2 cellular contexts compared by ENCODE assay signal in the genomic region with DNA sequence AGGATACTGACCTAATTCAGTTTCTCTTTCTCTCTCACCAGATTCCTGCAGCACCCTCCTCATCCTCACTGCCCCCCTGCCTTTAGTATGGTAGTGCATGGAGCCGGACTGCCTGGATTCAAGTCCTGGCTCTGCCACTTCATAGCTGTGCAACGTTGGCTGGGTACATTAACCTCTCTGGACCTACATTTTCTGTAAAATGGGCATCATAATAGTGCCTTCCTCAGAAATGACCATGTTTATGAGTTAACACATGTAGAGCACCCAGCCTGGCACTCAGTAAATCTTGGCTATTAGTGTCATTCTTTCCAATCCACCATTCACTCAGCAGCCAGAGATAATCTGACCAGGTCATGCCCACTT.
TF ChIP-seq lines count a peak whose summit lies in the region.

No MANE protein-coding gene starts in this region.

TF ChIP-seq in HepG2, 621 proteins besides CTCF, POLR2A, EP300 and RAD21:
- TF ChIP-seq ZNF768 (CRISPR knock-in tag; IDR thresholded peaks at IDR 0.05) (peak; percentile 68; the same call in 1 of the 2 replicates), MTF2 (CRISPR knock-in tag; IDR thresholded peaks at IDR 0.05; ENCODE audit: borderline replicate concordance) (no peak), ZNF451 (CRISPR knock-in tag; IDR thresholded peaks at IDR 0.05) (no peak), PHF20 (CRISPR knock-in tag; IDR thresholded peaks at IDR 0.05) (no peak), ZMYM4 (CRISPR knock-in tag; IDR thresholded peaks at IDR 0.05) (no peak), ZNF652 (CRISPR knock-in tag; IDR thresholded peaks at IDR 0.05; ENCODE audit: borderline replicate concordance, low read depth) (no peak), ZNF629 (CRISPR knock-in tag; conservative IDR thresholded peaks at IDR 0.05) (0 out of 2 replicates have a peak, but pooled peaks have one; percentile 28), ZNF607 (CRISPR knock-in tag; IDR thresholded peaks at IDR 0.05; ENCODE audit: borderline replicate concordance) (no peak), SALL2 (CRISPR knock-in tag; IDR thresholded peaks at IDR 0.05) (no peak)
- TF ChIP-seq, protein P1, sequence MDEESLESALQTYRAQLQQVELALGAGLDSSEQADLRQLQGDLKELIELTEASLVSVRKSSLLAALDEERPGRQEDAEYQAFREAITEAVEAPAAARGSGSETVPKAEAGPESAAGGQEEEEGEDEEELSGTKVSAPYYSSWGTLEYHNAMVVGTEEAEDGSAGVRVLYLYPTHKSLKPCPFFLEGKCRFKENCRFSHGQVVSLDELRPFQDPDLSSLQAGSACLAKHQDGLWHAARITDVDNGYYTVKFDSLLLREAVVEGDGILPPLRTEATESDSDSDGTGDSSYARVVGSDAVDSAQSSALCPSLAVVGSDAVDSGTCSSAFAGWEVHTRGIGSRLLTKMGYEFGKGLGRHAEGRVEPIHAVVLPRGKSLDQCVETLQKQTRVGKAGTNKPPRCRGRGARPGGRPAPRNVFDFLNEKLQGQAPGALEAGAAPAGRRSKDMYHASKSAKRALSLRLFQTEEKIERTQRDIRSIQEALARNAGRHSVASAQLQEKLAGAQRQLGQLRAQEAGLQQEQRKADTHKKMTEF (CRISPR knock-in tag; IDR thresholded peaks at IDR 0.05): no peak
- TF ChIP-seq, protein P2, sequence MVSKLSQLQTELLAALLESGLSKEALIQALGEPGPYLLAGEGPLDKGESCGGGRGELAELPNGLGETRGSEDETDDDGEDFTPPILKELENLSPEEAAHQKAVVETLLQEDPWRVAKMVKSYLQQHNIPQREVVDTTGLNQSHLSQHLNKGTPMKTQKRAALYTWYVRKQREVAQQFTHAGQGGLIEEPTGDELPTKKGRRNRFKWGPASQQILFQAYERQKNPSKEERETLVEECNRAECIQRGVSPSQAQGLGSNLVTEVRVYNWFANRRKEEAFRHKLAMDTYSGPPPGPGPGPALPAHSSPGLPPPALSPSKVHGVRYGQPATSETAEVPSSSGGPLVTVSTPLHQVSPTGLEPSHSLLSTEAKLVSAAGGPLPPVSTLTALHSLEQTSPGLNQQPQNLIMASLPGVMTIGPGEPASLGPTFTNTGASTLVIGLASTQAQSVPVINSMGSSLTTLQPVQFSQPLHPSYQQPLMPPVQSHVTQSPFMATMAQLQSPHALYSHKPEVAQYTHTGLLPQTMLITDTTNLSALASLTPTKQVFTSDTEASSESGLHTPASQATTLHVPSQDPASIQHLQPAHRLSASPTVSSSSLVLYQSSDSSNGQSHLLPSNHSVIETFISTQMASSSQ (IDR thresholded peaks at IDR 0.05; ENCODE audit: low read depth): no peak
- TF ChIP-seq, protein P2 (CRISPR knock-in tag; IDR thresholded peaks at IDR 0.05; ENCODE audit: borderline replicate concordance): no peak
- TF ChIP-seq, protein P3, sequence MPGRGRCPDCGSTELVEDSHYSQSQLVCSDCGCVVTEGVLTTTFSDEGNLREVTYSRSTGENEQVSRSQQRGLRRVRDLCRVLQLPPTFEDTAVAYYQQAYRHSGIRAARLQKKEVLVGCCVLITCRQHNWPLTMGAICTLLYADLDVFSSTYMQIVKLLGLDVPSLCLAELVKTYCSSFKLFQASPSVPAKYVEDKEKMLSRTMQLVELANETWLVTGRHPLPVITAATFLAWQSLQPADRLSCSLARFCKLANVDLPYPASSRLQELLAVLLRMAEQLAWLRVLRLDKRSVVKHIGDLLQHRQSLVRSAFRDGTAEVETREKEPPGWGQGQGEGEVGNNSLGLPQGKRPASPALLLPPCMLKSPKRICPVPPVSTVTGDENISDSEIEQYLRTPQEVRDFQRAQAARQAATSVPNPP (CRISPR knock-in tag; IDR thresholded peaks at IDR 0.05): no peak

TF ChIP-seq in GM23338, 12 proteins besides CTCF, POLR2A, EP300 and RAD21:
- TF ChIP-seq, protein P4, sequence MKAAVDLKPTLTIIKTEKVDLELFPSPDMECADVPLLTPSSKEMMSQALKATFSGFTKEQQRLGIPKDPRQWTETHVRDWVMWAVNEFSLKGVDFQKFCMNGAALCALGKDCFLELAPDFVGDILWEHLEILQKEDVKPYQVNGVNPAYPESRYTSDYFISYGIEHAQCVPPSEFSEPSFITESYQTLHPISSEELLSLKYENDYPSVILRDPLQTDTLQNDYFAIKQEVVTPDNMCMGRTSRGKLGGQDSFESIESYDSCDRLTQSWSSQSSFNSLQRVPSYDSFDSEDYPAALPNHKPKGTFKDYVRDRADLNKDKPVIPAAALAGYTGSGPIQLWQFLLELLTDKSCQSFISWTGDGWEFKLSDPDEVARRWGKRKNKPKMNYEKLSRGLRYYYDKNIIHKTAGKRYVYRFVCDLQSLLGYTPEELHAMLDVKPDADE (IDR thresholded peaks at IDR 0.05): no peak
- no peak for TF ChIP-seq ZNF114 (CRISPR knock-in tag; IDR thresholded peaks at IDR 0.05)
- no peak for TF ChIP-seq NANOG (IDR thresholded peaks at IDR 0.05; ENCODE audit: borderline replicate concordance)
- TF ChIP-seq EZH2 (IDR thresholded peaks at IDR 0.05; ENCODE audit: low read depth, unreplicated experiment): no peak
- TF ChIP-seq JUNB (IDR thresholded peaks at IDR 0.05; ENCODE audit: unreplicated experiment): no peak
- no peak for TF ChIP-seq POLR2AphosphoS5 (IDR thresholded peaks at IDR 0.05; ENCODE audit: low read depth)
- no peak for TF ChIP-seq EZH2phosphoT487 (IDR thresholded peaks at IDR 0.05; ENCODE audit: unreplicated experiment)
- TF ChIP-seq, protein P5, sequence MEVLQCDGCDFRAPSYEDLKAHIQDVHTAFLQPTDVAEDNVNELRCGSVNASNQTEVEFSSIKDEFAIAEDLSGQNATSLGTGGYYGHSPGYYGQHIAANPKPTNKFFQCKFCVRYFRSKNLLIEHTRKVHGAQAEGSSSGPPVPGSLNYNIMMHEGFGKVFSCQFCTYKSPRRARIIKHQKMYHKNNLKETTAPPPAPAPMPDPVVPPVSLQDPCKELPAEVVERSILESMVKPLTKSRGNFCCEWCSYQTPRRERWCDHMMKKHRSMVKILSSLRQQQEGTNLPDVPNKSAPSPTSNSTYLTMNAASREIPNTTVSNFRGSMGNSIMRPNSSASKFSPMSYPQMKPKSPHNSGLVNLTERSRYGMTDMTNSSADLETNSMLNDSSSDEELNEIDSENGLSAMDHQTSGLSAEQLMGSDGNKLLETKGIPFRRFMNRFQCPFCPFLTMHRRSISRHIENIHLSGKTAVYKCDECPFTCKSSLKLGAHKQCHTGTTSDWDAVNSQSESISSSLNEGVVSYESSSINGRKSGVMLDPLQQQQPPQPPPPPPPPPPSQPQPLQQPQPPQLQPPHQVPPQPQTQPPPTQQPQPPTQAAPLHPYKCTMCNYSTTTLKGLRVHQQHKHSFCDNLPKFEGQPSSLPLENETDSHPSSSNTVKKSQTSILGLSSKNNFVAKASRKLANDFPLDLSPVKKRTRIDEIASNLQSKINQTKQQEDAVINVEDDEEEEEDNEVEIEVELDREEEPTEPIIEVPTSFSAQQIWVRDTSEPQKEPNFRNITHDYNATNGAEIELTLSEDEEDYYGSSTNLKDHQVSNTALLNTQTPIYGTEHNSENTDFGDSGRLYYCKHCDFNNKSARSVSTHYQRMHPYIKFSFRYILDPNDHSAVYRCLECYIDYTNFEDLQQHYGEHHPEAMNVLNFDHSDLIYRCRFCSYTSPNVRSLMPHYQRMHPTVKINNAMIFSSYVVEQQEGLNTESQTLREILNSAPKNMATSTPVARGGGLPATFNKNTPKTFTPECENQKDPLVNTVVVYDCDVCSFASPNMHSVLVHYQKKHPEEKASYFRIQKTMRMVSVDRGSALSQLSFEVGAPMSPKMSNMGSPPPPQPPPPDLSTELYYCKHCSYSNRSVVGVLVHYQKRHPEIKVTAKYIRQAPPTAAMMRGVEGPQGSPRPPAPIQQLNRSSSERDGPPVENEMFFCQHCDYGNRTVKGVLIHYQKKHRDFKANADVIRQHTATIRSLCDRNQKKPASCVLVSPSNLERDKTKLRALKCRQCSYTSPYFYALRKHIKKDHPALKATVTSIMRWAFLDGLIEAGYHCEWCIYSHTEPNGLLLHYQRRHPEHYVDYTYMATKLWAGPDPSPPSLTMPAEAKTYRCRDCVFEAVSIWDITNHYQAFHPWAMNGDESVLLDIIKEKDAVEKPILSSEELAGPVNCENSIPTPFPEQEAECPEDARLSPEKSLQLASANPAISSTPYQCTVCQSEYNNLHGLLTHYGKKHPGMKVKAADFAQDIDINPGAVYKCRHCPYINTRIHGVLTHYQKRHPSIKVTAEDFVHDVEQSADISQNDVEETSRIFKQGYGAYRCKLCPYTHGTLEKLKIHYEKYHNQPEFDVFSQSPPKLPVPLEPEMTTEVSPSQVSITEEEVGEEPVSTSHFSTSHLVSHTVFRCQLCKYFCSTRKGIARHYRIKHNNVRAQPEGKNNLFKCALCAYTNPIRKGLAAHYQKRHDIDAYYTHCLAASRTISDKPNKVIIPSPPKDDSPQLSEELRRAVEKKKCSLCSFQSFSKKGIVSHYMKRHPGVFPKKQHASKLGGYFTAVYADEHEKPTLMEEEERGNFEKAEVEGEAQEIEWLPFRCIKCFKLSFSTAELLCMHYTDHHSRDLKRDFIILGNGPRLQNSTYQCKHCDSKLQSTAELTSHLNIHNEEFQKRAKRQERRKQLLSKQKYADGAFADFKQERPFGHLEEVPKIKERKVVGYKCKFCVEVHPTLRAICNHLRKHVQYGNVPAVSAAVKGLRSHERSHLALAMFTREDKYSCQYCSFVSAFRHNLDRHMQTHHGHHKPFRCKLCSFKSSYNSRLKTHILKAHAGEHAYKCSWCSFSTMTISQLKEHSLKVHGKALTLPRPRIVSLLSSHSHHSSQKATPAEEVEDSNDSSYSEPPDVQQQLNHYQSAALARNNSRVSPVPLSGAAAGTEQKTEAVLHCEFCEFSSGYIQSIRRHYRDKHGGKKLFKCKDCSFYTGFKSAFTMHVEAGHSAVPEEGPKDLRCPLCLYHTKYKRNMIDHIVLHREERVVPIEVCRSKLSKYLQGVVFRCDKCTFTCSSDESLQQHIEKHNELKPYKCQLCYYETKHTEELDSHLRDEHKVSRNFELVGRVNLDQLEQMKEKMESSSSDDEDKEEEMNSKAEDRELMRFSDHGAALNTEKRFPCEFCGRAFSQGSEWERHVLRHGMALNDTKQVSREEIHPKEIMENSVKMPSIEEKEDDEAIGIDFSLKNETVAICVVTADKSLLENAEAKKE (CRISPR knock-in tag; IDR thresholded peaks at IDR 0.05): no peak
- TF ChIP-seq ZNF331 (CRISPR knock-in tag; IDR thresholded peaks at IDR 0.05; ENCODE audit: low read depth): no peak
- TF ChIP-seq, protein P6, sequence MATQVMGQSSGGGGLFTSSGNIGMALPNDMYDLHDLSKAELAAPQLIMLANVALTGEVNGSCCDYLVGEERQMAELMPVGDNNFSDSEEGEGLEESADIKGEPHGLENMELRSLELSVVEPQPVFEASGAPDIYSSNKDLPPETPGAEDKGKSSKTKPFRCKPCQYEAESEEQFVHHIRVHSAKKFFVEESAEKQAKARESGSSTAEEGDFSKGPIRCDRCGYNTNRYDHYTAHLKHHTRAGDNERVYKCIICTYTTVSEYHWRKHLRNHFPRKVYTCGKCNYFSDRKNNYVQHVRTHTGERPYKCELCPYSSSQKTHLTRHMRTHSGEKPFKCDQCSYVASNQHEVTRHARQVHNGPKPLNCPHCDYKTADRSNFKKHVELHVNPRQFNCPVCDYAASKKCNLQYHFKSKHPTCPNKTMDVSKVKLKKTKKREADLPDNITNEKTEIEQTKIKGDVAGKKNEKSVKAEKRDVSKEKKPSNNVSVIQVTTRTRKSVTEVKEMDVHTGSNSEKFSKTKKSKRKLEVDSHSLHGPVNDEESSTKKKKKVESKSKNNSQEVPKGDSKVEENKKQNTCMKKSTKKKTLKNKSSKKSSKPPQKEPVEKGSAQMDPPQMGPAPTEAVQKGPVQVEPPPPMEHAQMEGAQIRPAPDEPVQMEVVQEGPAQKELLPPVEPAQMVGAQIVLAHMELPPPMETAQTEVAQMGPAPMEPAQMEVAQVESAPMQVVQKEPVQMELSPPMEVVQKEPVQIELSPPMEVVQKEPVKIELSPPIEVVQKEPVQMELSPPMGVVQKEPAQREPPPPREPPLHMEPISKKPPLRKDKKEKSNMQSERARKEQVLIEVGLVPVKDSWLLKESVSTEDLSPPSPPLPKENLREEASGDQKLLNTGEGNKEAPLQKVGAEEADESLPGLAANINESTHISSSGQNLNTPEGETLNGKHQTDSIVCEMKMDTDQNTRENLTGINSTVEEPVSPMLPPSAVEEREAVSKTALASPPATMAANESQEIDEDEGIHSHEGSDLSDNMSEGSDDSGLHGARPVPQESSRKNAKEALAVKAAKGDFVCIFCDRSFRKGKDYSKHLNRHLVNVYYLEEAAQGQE (IDR thresholded peaks at IDR 0.05; ENCODE audit: unreplicated experiment): no peak
- TF ChIP-seq STAT1 (IDR thresholded peaks at IDR 0.05; ENCODE audit: unreplicated experiment): no peak
- no peak for TF ChIP-seq CREB1 (CRISPR knock-in tag; IDR thresholded peaks at IDR 0.05; ENCODE audit: low read depth)
